10 cellular contexts compared by ENCODE assay signal in the genomic region with DNA sequence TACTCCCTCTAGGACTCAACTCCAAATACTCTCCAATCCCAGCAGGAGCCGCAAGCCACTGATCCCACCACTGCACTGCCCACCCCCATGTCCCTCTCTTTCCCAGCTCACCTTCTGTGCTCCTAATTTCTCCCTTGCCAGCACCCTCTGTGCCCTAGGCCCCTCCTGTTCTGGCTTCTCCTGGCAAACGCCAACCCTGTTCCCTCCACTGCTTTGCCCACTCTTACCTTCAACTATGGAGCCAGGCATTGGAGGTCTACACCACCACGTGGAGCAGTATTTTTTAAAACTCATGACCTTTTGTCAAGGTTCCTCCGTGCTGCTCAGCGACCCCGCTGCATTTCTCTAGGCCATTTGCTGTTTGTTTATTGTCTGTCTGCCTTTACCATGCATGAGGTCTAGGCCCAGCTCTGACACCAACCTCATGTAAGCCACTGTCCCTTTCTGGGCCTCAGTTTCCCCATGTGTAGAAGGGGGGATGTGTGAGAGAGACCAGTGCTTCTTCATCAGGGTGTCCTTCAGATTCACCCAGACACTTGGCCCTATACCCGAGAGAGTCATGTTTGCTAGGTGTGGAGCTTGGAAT. TPM values are rescaled to one million over a fixed set of nuclear protein-coding genes. Genes with fewer than 3 reads are reported as not detected.
A peak's percentile ranks its signal among the peaks of the same experiment; 100 is the strongest.
DNase-seq lines count a peak whose midpoint lies in the region; ATAC-seq and TF ChIP-seq lines count a peak whose summit lies in the region.
"Had no signal": no experiment of that assay in that cellular context is flagged by ENCODE, and none has a peak within 500 bp of the region (broad histone marks: within the 10 kb centered on the region; RNA-seq: fewer than 3 reads in every experiment).

No MANE protein-coding gene starts in this region.

- no peaks in the 10 kb centered on the region for H3K9me3 Mint-ChIP-seq in activated CD8-positive, alpha-beta T cell treated with anti-CD3 and anti-CD28 coated beads for 36 hours
- H3K9me3 Mint-ChIP-seq in immature natural killer cell (no peaks in the 10 kb centered on the region), glutamatergic neuron (ENCODE audit: unreplicated experiment) (peaks cover 23% of the 10 kb centered on the region)
- H3K9me3 Mint-ChIP-seq in stimulated activated naive CD8-positive, alpha-beta T cell treated with anti-CD3 and anti-CD28 coated beads, Interleukin-15, amount 100 ng/mL, for 72 hours, result no peaks in the 10 kb centered on the region
- no peaks in the 10 kb centered on the region for H3K9me3 Mint-ChIP-seq in stimulated activated naive B cell treated with anti-CD40 and anti-IgM and Interleukin-4, amounts not matched to agents 10 μg/mL and 1 μg/mL and 100 μg/mL, for 72 hours

- peaks cover 4% of the 10 kb centered on the region for H3K36me3 Mint-ChIP-seq in activated CD8-positive, alpha-beta T cell treated with anti-CD3 and anti-CD28 coated beads for 36 hours (ENCODE audit: low read depth)
- H3K36me3 Mint-ChIP-seq in immature natural killer cell (peaks cover 5 to 11% (median 6%) of the 10 kb centered on the region in 3 donors), glutamatergic neuron (ENCODE audit: unreplicated experiment) (no peaks in the 10 kb centered on the region)
- H3K36me3 Mint-ChIP-seq in stimulated activated naive B cell treated with anti-CD40 and anti-IgM and Interleukin-4, amounts not matched to agents 10 μg/mL and 1 μg/mL and 100 μg/mL, for 72 hours, result peaks cover 0 to 15% of the 10 kb centered on the region in 2 donors

- H3K4me3 Mint-ChIP-seq in activated CD8-positive, alpha-beta T cell treated with anti-CD3 and anti-CD28 coated beads for 36 hours, result no peak overlapping the region
- peak overlapping the region; percentile 60 to 93 (median 88) for H3K4me3 Mint-ChIP-seq in immature natural killer cell
- peak overlapping the region; percentile 75 to 80 for H3K4me3 Mint-ChIP-seq in stimulated activated naive CD8-positive, alpha-beta T cell treated with anti-CD3 and anti-CD28 coated beads, Interleukin-15, amount 100 ng/mL, for 72 hours
- no peak overlapping the region for H3K4me3 Mint-ChIP-seq in glutamatergic neuron (ENCODE audit: unreplicated experiment)
- H3K4me3 Mint-ChIP-seq in stimulated activated naive B cell treated with anti-CD40 and anti-IgM and Interleukin-4, amounts not matched to agents 10 μg/mL and 1 μg/mL and 100 μg/mL, for 72 hours, result no peak overlapping the region

- H3K27ac Mint-ChIP-seq in activated CD8-positive, alpha-beta T cell treated with anti-CD3 and anti-CD28 coated beads for 36 hours, result peak overlapping the region; percentile 96
- H3K27ac Mint-ChIP-seq in immature natural killer cell, result peak overlapping the region; percentile 98 to 99 (median 99)
- H3K27ac Mint-ChIP-seq in stimulated activated naive CD8-positive, alpha-beta T cell treated with anti-CD3 and anti-CD28 coated beads, Interleukin-15, amount 100 ng/mL, for 72 hours, result peak overlapping the region; percentile 13 to 94
- no peak overlapping the region for H3K27ac Mint-ChIP-seq in glutamatergic neuron (ENCODE audit: unreplicated experiment)
- no peak overlapping the region for H3K27ac Mint-ChIP-seq in stimulated activated naive B cell treated with anti-CD40 and anti-IgM and Interleukin-4, amounts not matched to agents 10 μg/mL and 1 μg/mL and 100 μg/mL, for 72 hours

- peak; percentile 51 for DNase-seq in activated effector memory CD4-positive, alpha-beta T cell treated with anti-CD3 and anti-CD28 coated beads, Interleukin-2, amount 50 U/mL, for 16 hours
- no peak for DNase-seq in activated effector memory CD4-positive, alpha-beta T cell treated with Interleukin-2 at 50 U/mL for 16 hours
- DNase-seq in activated CD8-positive, alpha-beta T cell treated with anti-CD3 and anti-CD28 coated beads for 36 hours, result no peak
- DNase-seq in immature natural killer cell (no peak), glutamatergic neuron (no peak)
- peak in 1 of 2 donors; percentile 6 for DNase-seq in stimulated activated naive CD8-positive, alpha-beta T cell treated with anti-CD3 and anti-CD28 coated beads, Interleukin-15, amount 100 ng/mL, for 72 hours
- no peak for DNase-seq in effector CD8-positive, alpha-beta T cell (lab: John Stamatoyannopoulos, UW)
- no peak for DNase-seq in stimulated activated naive B cell treated with anti-CD40 and anti-IgM and Interleukin-4, amounts not matched to agents 10 μg/mL and 1 μg/mL and 100 μg/mL, for 72 hours
- DNase-seq: stimulated activated CD4-positive, alpha-beta T cell treated with anti-CD3 and anti-CD28 coated beads, Interleukin-12 subunit alpha, Interleukin-12 subunit beta, amount 100 ng/mL, for 4 hours had no signal

- H3K4me1 Mint-ChIP-seq in activated CD8-positive, alpha-beta T cell treated with anti-CD3 and anti-CD28 coated beads for 36 hours (ENCODE audit: low read depth), result peaks cover 59% of the 10 kb centered on the region
- peaks cover 67 to 73% of the 10 kb centered on the region in 2 donors for H3K4me1 Mint-ChIP-seq in immature natural killer cell
- peaks cover 66% of the 10 kb centered on the region for H3K4me1 Mint-ChIP-seq in stimulated activated naive CD8-positive, alpha-beta T cell treated with anti-CD3 and anti-CD28 coated beads, Interleukin-15, amount 100 ng/mL, for 72 hours
- peaks cover 19% of the 10 kb centered on the region for H3K4me1 Mint-ChIP-seq in glutamatergic neuron (ENCODE audit: low read depth, unreplicated experiment)
- H3K4me1 Mint-ChIP-seq in stimulated activated naive B cell treated with anti-CD40 and anti-IgM and Interleukin-4, amounts not matched to agents 10 μg/mL and 1 μg/mL and 100 μg/mL, for 72 hours, result peaks cover 59 to 63% of the 10 kb centered on the region in 2 donors

- ATAC-seq in activated CD8-positive, alpha-beta T cell treated with anti-CD3 and anti-CD28 coated beads for 36 hours, result no peak
- no peak for ATAC-seq in stimulated activated naive CD8-positive, alpha-beta T cell treated with anti-CD3 and anti-CD28 coated beads, Interleukin-15, amount 100 ng/mL, for 72 hours
- no peak for ATAC-seq in stimulated activated naive B cell treated with anti-CD40 and anti-IgM and Interleukin-4, amounts not matched to agents 10 μg/mL and 1 μg/mL and 100 μg/mL, for 72 hours (replicated peaks)

- no peak for TF ChIP-seq CTCF in activated CD8-positive, alpha-beta T cell treated with anti-CD3 and anti-CD28 coated beads for 36 hours (IDR thresholded peaks at IDR 0.05)
- TF ChIP-seq CTCF in glutamatergic neuron (IDR thresholded peaks at IDR 0.05; ENCODE audit: partially characterized antibody, unreplicated experiment), result no peak

- POLR2A ChIA-PET in activated CD8-positive, alpha-beta T cell treated with anti-CD3 and anti-CD28 coated beads for 36 hours (lab: Charles Lee), result interaction anchor here (0.7 to 3.0 kb wide), 6 partner anchors 9 to 116 kb away, joined by 3 to 10 read pairs (median 4); a partner anchor contains a TSS

- intact Hi-C loops in activated CD8-positive, alpha-beta T cell treated with anti-CD3 and anti-CD28 coated beads for 36 hours (cut with micrococcal nuclease), result no loop called here

- no peaks in the 10 kb centered on the region for H3K27me3 Mint-ChIP-seq in activated CD8-positive, alpha-beta T cell treated with anti-CD3 and anti-CD28 coated beads for 36 hours
- peaks cover 9 to 22% (median 19%) of the 10 kb centered on the region in 3 donors for H3K27me3 Mint-ChIP-seq in immature natural killer cell (ENCODE audit: low read depth in 3 of 3)
- no peaks in the 10 kb centered on the region for H3K27me3 Mint-ChIP-seq in stimulated activated naive CD8-positive, alpha-beta T cell treated with anti-CD3 and anti-CD28 coated beads, Interleukin-15, amount 100 ng/mL, for 72 hours
- peaks cover 31% of the 10 kb centered on the region for H3K27me3 Mint-ChIP-seq in glutamatergic neuron (ENCODE audit: unreplicated experiment)
- H3K27me3 Mint-ChIP-seq in stimulated activated naive B cell treated with anti-CD40 and anti-IgM and Interleukin-4, amounts not matched to agents 10 μg/mL and 1 μg/mL and 100 μg/mL, for 72 hours, result no peaks in the 10 kb centered on the region

- CTCF ChIA-PET in activated CD8-positive, alpha-beta T cell treated with anti-CD3 and anti-CD28 coated beads for 36 hours (lab: Charles Lee), result interaction anchor here (1.6 to 2.8 kb wide), 2 partner anchors 11 to 44 kb away, joined by 4 to 14 read pairs; no protein-coding TSS in a partner anchor

RNA-seq across cellular contexts. Expression of a gene that starts 4.6 kb away (rescaled TPM):
- total RNA-seq in activated CD8-positive, alpha-beta T cell treated with anti-CD3 and anti-CD28 coated beads for 36 hours, result 1 to 10 TPM; 7.1 to 7.9 TPM
- polyA plus RNA-seq in immature natural killer cell, result 10 to 100 TPM in 2 of 3 donors, 1 to 10 TPM in 1; 8.8 to 26.4 (median 13.9) TPM
- not detected for total RNA-seq in glutamatergic neuron (ENCODE audit: unreplicated experiment)

RNA-seq across cellular contexts. Expression of a gene that starts 10.7 kb away (rescaled TPM):
- 1 to 10 TPM; 4.8 to 5.5 TPM for total RNA-seq in activated CD8-positive, alpha-beta T cell treated with anti-CD3 and anti-CD28 coated beads for 36 hours
- 100 to 1,000 TPM in 1 of 3 donors, 10 to 100 TPM in 2; 43.2 to 124 (median 77.4) TPM for polyA plus RNA-seq in immature natural killer cell
- total RNA-seq in glutamatergic neuron (ENCODE audit: unreplicated experiment), result not detected
- total RNA-seq: fibroblast of lung had no signal
- polyA plus RNA-seq: fibroblast of lung had no signal

RNA-seq across cellular contexts. Expression of a gene that starts 45.4 kb away (rescaled TPM):
- 1 to 10 TPM; 4.6 to 5.1 TPM for total RNA-seq in activated CD8-positive, alpha-beta T cell treated with anti-CD3 and anti-CD28 coated beads for 36 hours
- 1 to 10 TPM; 2.2 to 3.2 (median 2.8) TPM for polyA plus RNA-seq in immature natural killer cell
- 23.4 TPM for total RNA-seq in glutamatergic neuron (ENCODE audit: unreplicated experiment)

Comparison
In these comparisons a context has a peak if more than half of its experiments do, and no peak if none do; other contexts are left out.
1. H3K27ac Mint-ChIP-seq: peak in activated CD8-positive, alpha-beta T cell treated with anti-CD3 and anti-CD28 coated beads for 36 hours (single experiment), immature natural killer cell (6 of 6) and stimulated activated naive CD8-positive, alpha-beta T cell treated with anti-CD3 and anti-CD28 coated beads, Interleukin-15, amount 100 ng/mL, for 72 hours (2 of 2); none in glutamatergic neuron (single experiment) and stimulated activated naive B cell treated with anti-CD40 and anti-IgM and Interleukin-4, amounts not matched to agents 10 μg/mL and 1 μg/mL and 100 μg/mL, for 72 hours (single experiment).
2. H3K4me3 Mint-ChIP-seq: peak in immature natural killer cell (5 of 5) and stimulated activated naive CD8-positive, alpha-beta T cell treated with anti-CD3 and anti-CD28 coated beads, Interleukin-15, amount 100 ng/mL, for 72 hours (2 of 2); none in activated CD8-positive, alpha-beta T cell treated with anti-CD3 and anti-CD28 coated beads for 36 hours (single experiment), glutamatergic neuron (single experiment) and stimulated activated naive B cell treated with anti-CD40 and anti-IgM and Interleukin-4, amounts not matched to agents 10 μg/mL and 1 μg/mL and 100 μg/mL, for 72 hours (0 of 2).